24 cellular contexts compared by ENCODE assay signal in genomic region chr5:133638436-133638835, GRCh38. TPM values are rescaled to one million over a fixed set of nuclear protein-coding genes. Genes with fewer than 3 reads are reported as not detected.
DNase-seq lines count a peak whose midpoint lies in the region; ATAC-seq and TF ChIP-seq lines count a peak whose summit lies in the region.
"Had no signal": no experiment of that assay in that cellular context is flagged by ENCODE, and none has a peak within 500 bp of the region (broad histone marks: within the 10 kb centered on the region; RNA-seq: fewer than 3 reads in every experiment).

No MANE protein-coding gene starts in this region.

- no peak overlapping the region for H3K4me3 Mint-ChIP-seq in WTC11
- H3K4me3 Mint-ChIP-seq: CD4-positive, alpha-beta memory T cell; CD4-positive, CD25-positive, alpha-beta regulatory T cell; CD8-positive, alpha-beta memory T cell had no signal

- H3K9me3 ChIP-seq in HEK293 (ENCODE audit: control insufficient read depth, insufficient read depth, low read depth, low read length), result no peaks in the 10 kb centered on the region
- no peaks in the 10 kb centered on the region for H3K9me3 ChIP-seq in neuronal stem cell (replicated peaks in 1 of 2; ENCODE audit: control insufficient read depth in 2 of 2, insufficient read depth in 1 of 2, low read depth in 1 of 2, low read length in 2 of 2)
- H3K9me3 ChIP-seq: BE2C had no signal

- H3K9ac ChIP-seq in neuronal stem cell (ENCODE audit: low read depth, low read length, poor library complexity), result no peak overlapping the region
- H3K9ac ChIP-seq: BLaER1 had no signal

- H3K14ac ChIP-seq in neuronal stem cell (ENCODE audit: low read length), result no peak overlapping the region

- no peak overlapping the region for H3K27ac Mint-ChIP-seq in WTC11
- H3K27ac Mint-ChIP-seq: CD14-positive monocyte; CD4-positive, CD25-positive, alpha-beta regulatory T cell; CD8-positive, alpha-beta memory T cell had no signal

- H3K79me1 ChIP-seq in neuronal stem cell (ENCODE audit: low read depth, low read length), result no peaks in the 10 kb centered on the region

- CTCF ChIA-PET in HEK293 (lab: Yijun Ruan, JAX), result interaction anchor here (0.7 to 0.9 kb wide), 2 partner anchors 28 to 200 kb away, joined by 3 to 5 read pairs; no protein-coding TSS in a partner anchor
- CTCF ChIA-PET in WTC11 (lab: Charles Lee), result interaction anchor here (1.9 kb wide), 1 partner anchor 215 kb away, joined by 4 read pairs; no protein-coding TSS in a partner anchor

- no peak for DNase-seq in WTC11 (ENCODE audit: low spot score)
- no peak for DNase-seq in neuronal stem cell (ENCODE audit: low spot score)
- DNase-seq in dorsolateral prefrontal cortex, result no peak
- DNase-seq in hepatic stellate cell (ENCODE audit: low spot score), result no peak
- DNase-seq: 8988T; ACHN; BE2C; C1 segment of cervical spinal cord; CD4-positive, alpha-beta memory T cell; CD4-positive, CD25-positive, alpha-beta regulatory T cell; CD8-positive, alpha-beta memory T cell; COR-L47; DMS 273 treated with DMSO at 0.1 percent for 48 hours; DMS153; DMS53; DMS79; DND-41; EL; GDM1 had no signal

- H4K91ac ChIP-seq in neuronal stem cell (ENCODE audit: low read depth, low read length, poor library complexity), result no peak overlapping the region

- H3K27me3 Mint-ChIP-seq in WTC11 (ENCODE audit: low read depth), result peaks cover 2% of the 10 kb centered on the region; the same call in 1 of the 2 replicates

- H2AK5ac ChIP-seq in neuronal stem cell (ENCODE audit: low read depth, low read length), result no peak overlapping the region

- H3K18ac ChIP-seq in neuronal stem cell (ENCODE audit: low read length), result no peak overlapping the region

- peak; percentile 24; the same call in 1 of the 2 replicates for ATAC-seq in WTC11
- ATAC-seq: GM12878 had no signal

- H2AFZ ChIP-seq in neuronal stem cell (ENCODE audit: low read length), result no peak overlapping the region

- intact Hi-C loops in dorsolateral prefrontal cortex (cut with DNase I), result no loop called here

- no peak for TF ChIP-seq CTCF in HEK293 (tag by site-specific recombination; IDR thresholded peaks at IDR 0.05)
- TF ChIP-seq CTCF in WTC11 (IDR thresholded peaks at IDR 0.05), result no peak
- no peak for TF ChIP-seq CTCF in dorsolateral prefrontal cortex (IDR thresholded peaks at IDR 0.05 in 54 of 56, conservative IDR thresholded peaks at IDR 0.05 in 2 of 56; ENCODE audit: low read depth in 1 of 56, partially characterized antibody in 56 of 56)

- H3K27me3 ChIP-seq in neuronal stem cell (ENCODE audit: control insufficient read depth in 3 of 3, insufficient read depth in 3 of 3, low read depth in 1 of 3, low read length in 3 of 3) (no peaks in the 10 kb centered on the region), dorsolateral prefrontal cortex (peaks cover 0 to 4% (median 0%) of the 10 kb centered on the region in 45 donors)
- H3K27me3 ChIP-seq: BE2C, BLaER1 had no signal

- no peaks in the 10 kb centered on the region for H3K36me3 Mint-ChIP-seq in WTC11
- H3K36me3 Mint-ChIP-seq: CD14-positive monocyte; CD4-positive, alpha-beta memory T cell; CD4-positive, CD25-positive, alpha-beta regulatory T cell had no signal

- no peak overlapping the region for H3K4ac ChIP-seq in neuronal stem cell (ENCODE audit: low read length)

- POLR2A ChIA-PET in HEK293 (lab: Yijun Ruan, JAX) (no interaction called here), WTC11 (lab: Charles Lee) (no interaction called here)

- H3K4me1 Mint-ChIP-seq in WTC11, result peaks cover 4% of the 10 kb centered on the region; the same call in 1 of the 2 replicates
- H3K4me1 Mint-ChIP-seq: CD14-positive monocyte; CD4-positive, alpha-beta memory T cell; CD4-positive, CD25-positive, alpha-beta regulatory T cell; CD8-positive, alpha-beta memory T cell had no signal

- H3K23ac ChIP-seq in neuronal stem cell (ENCODE audit: low read depth, low read length, poor library complexity), result peak overlapping the region; percentile 52

- H3K9me3 Mint-ChIP-seq in WTC11, result peaks cover 3% of the 10 kb centered on the region; the same call in 1 of the 2 replicates
- H3K9me3 Mint-ChIP-seq: CD14-positive monocyte had no signal

- H2BK12ac ChIP-seq in neuronal stem cell (ENCODE audit: low read length), result no peak overlapping the region

- no CpG with 5 or more reads among the region's 4 CpGs for WGBS in neuronal stem cell (ENCODE audit: extremely low coverage in 2 of 2, insufficient read length in 2 of 2, insufficient replicate concordance in 1 of 2), 2 donors

- no peak overlapping the region for H3K4me2 ChIP-seq in neuronal stem cell (ENCODE audit: insufficient read depth, low read length, poor library complexity, severe bottlenecking)
- H3K4me2 ChIP-seq: BLaER1 had no signal

- H2BK120ac ChIP-seq in neuronal stem cell (ENCODE audit: low read depth, low read length), result no peak overlapping the region

- H2BK5ac ChIP-seq in neuronal stem cell (ENCODE audit: low read length), result no peak overlapping the region

- H3K4me1 ChIP-seq in HEK293 (ENCODE audit: control insufficient read depth, insufficient read depth, low read length) (no peaks in the 10 kb centered on the region), neuronal stem cell (ENCODE audit: control insufficient read depth in 2 of 2, insufficient read depth in 1 of 2, low read depth in 1 of 2, low read length in 2 of 2) (peaks cover 2% of the 10 kb centered on the region in 2 donors)
- H3K4me1 ChIP-seq: BE2C had no signal

- no peak overlapping the region for H3K4me3 ChIP-seq in HEK293 (ENCODE audit: low read depth, low read length)
- H3K4me3 ChIP-seq in neuronal stem cell (ENCODE audit: low read length in 2 of 2), result no peak overlapping the region
- H3K4me3 ChIP-seq in dorsolateral prefrontal cortex, result no peak overlapping the region
- H3K4me3 ChIP-seq: BLaER1, GM12878 had no signal

- H3K36me3 ChIP-seq in HEK293 (ENCODE audit: control insufficient read depth in 2 of 2, insufficient read depth in 1 of 2, low read length in 2 of 2) (no peaks in the 10 kb centered on the region), neuronal stem cell (replicated peaks in 1 of 2; ENCODE audit: control insufficient read depth in 2 of 2, insufficient read depth in 2 of 2, low read length in 2 of 2) (no peaks in the 10 kb centered on the region)
- H3K36me3 ChIP-seq: BE2C, BLaER1 had no signal

- H4K8ac ChIP-seq in neuronal stem cell (ENCODE audit: low read depth, low read length), result no peak overlapping the region

- no peak overlapping the region for H2BK15ac ChIP-seq in neuronal stem cell (ENCODE audit: low read length)

- H3K27ac ChIP-seq in HEK293 (ENCODE audit: extremely low read depth, low read depth, low read length) (no peak overlapping the region), neuronal stem cell (replicated peaks; ENCODE audit: low read length) (no peak overlapping the region), dorsolateral prefrontal cortex (no peak overlapping the region)
- H3K27ac ChIP-seq: BLaER1 had no signal

TF ChIP-seq in HEK293, 187 proteins besides CTCF, POLR2A, EP300 and RAD21:
- TF ChIP-seq SCRT1 (tag by site-specific recombination; IDR thresholded peaks at IDR 0.05; ENCODE audit: borderline replicate concordance) (peak; percentile 69; the same call in 1 of the 2 replicates), ZNF548 (tag by site-specific recombination; IDR thresholded peaks at IDR 0.05) (no peak), SCRT2 (tag by site-specific recombination; IDR thresholded peaks at IDR 0.05) (peak; percentile 71; the same call in 1 of the 2 replicates)

TF ChIP-seq in WTC11, 78 proteins besides CTCF, POLR2A, EP300 and RAD21 (continues in another document):
- no peak for TF ChIP-seq USF2 (CRISPR knock-in tag; IDR thresholded peaks at IDR 0.05)
- no peak for TF ChIP-seq ZNF423 (CRISPR knock-in tag; IDR thresholded peaks at IDR 0.05)
- TF ChIP-seq ZBTB21 (CRISPR knock-in tag; IDR thresholded peaks at IDR 0.05; ENCODE audit: borderline replicate concordance), result no peak
- no peak for TF ChIP-seq ZNF425 (CRISPR knock-in tag; conservative IDR thresholded peaks at IDR 0.05)
- TF ChIP-seq NFATC4 (CRISPR knock-in tag; IDR thresholded peaks at IDR 0.05), result no peak
- no peak for TF ChIP-seq CREB1 (CRISPR knock-in tag; IDR thresholded peaks at IDR 0.05)
- no peak for TF ChIP-seq ERG (CRISPR knock-in tag; IDR thresholded peaks at IDR 0.05)
- TF ChIP-seq IRF2 (CRISPR knock-in tag; IDR thresholded peaks at IDR 0.05; ENCODE audit: borderline replicate concordance, low read depth), result no peak

RNA-seq across cellular contexts. Expression of gene FSTL4, which starts 26.1 kb away (rescaled TPM):
- total RNA-seq in WTC11 (2021) (5.0 to 6.6 TPM (median 6.1 TPM) in 3 replicates), dorsolateral prefrontal cortex (10 to 100 TPM; 13.3 to 54.6 (median 36.8) TPM)
- 0.93 TPM for polyA plus RNA-seq in neuronal stem cell (2013, experiment 1 of 2)
- 0.94 TPM for polyA plus RNA-seq in neuronal stem cell (2013, experiment 2 of 2)
- total RNA-seq: CD4-positive, alpha-beta memory T cell; G401 had no signal
- polyA plus RNA-seq: CD14-positive monocyte; CD4-positive, alpha-beta memory T cell; CD4-positive, CD25-positive, alpha-beta regulatory T cell; CD8-positive, alpha-beta memory T cell had no signal
